Comparison of ENCODE assay signal across 1 cellular context in the genomic region with DNA sequence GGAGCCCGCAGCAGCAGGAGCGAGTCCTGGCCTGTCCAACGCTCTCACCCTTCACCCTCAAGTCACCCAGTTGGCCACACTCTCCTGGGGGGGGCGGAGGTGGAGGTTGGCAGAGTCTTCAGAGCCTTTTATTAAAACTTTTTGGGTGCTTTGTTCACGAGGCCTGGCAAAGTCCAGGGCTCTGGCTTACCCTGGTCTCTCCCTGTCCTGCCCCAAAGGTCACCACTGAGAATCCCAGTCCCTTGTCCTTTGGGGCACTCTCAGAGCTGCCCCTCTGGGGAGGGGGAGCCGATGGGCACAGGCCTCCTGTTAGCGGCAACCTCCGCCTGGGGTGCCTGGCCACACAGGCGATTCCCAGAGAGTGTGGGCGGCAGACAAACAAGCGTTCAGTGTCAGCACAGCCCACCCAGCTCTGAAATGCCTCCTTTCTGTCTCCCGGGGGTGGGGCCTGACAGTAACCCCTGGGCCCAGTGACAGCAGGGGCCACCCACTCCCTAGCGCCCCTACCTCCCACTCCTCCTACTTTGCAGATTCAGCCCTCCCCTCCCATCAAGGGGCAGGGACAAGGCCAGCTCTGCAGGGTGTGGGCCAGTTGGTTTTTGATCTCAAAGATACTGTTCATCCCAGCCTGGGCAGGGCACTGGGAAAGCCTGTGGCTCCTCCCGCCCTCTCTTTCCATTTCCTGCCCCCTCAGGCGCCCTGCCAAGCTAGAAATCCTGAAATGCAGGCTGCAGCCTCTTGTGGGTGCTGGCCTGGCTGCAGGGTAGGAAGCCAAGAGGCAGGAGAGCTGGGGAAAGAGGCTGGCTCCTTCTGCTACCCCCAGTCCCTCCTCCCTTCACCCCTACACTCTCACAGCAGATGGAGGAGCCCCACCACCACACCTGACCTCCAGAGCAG.
TF ChIP-seq lines count a peak whose summit lies in the region.

No MANE protein-coding gene starts in this region.

TF ChIP-seq in HepG2, 621 proteins besides CTCF, POLR2A, EP300 and RAD21 (continued from another document and continues in another):
- TF ChIP-seq, protein P1, sequence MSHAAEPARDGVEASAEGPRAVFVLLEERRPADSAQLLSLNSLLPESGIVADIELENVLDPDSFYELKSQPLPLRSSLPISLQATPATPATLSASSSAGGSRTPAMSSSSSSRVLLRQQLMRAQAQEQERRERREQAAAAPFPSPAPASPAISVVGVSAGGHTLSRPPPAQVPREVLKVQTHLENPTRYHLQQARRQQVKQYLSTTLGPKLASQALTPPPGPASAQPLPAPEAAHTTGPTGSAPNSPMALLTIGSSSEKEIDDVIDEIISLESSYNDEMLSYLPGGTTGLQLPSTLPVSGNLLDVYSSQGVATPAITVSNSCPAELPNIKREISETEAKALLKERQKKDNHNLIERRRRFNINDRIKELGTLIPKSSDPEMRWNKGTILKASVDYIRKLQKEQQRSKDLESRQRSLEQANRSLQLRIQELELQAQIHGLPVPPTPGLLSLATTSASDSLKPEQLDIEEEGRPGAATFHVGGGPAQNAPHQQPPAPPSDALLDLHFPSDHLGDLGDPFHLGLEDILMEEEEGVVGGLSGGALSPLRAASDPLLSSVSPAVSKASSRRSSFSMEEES (CRISPR knock-in tag; IDR thresholded peaks at IDR 0.05): peak; percentile 56; the same call in 1 of the 2 replicates
- peak; percentile 89; the same call in 1 of the 2 replicates for TF ChIP-seq ELF3 (CRISPR knock-in tag; IDR thresholded peaks at IDR 0.05)
- TF ChIP-seq ZNF713 (CRISPR knock-in tag; IDR thresholded peaks at IDR 0.05): peak; percentile 6; the same call in 1 of the 2 replicates
- no peak for TF ChIP-seq KMT2A (CRISPR knock-in tag; IDR thresholded peaks at IDR 0.05)
- TF ChIP-seq, protein P2, sequence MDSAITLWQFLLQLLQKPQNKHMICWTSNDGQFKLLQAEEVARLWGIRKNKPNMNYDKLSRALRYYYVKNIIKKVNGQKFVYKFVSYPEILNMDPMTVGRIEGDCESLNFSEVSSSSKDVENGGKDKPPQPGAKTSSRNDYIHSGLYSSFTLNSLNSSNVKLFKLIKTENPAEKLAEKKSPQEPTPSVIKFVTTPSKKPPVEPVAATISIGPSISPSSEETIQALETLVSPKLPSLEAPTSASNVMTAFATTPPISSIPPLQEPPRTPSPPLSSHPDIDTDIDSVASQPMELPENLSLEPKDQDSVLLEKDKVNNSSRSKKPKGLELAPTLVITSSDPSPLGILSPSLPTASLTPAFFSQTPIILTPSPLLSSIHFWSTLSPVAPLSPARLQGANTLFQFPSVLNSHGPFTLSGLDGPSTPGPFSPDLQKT (CRISPR knock-in tag; IDR thresholded peaks at IDR 0.05; ENCODE audit: borderline replicate concordance): no peak
- TF ChIP-seq RARG (CRISPR knock-in tag; IDR thresholded peaks at IDR 0.05; ENCODE audit: low read depth): no peak
- TF ChIP-seq CBX1 (IDR thresholded peaks at IDR 0.05; ENCODE audit: low read depth): peak; percentile 17
- TF ChIP-seq KDM6A (CRISPR knock-in tag; IDR thresholded peaks at IDR 0.05; ENCODE audit: low read depth): peak; percentile 28; the same call in 1 of the 2 replicates
- peak; percentile 63 for TF ChIP-seq GZF1 (CRISPR knock-in tag; IDR thresholded peaks at IDR 0.05)
- TF ChIP-seq ZNF460 (CRISPR knock-in tag; IDR thresholded peaks at IDR 0.05; ENCODE audit: borderline replicate concordance): no peak
- no peak for TF ChIP-seq ZNF775 (CRISPR knock-in tag; IDR thresholded peaks at IDR 0.05; ENCODE audit: borderline replicate concordance)
- TF ChIP-seq ZMYM2 (CRISPR knock-in tag; IDR thresholded peaks at IDR 0.05): peak; percentile 28; the same call in 1 of the 2 replicates
- TF ChIP-seq CREB1 (IDR thresholded peaks at IDR 0.05): no peak
- no peak for TF ChIP-seq CREB1 (CRISPR knock-in tag; IDR thresholded peaks at IDR 0.05)
- TF ChIP-seq, protein P3, sequence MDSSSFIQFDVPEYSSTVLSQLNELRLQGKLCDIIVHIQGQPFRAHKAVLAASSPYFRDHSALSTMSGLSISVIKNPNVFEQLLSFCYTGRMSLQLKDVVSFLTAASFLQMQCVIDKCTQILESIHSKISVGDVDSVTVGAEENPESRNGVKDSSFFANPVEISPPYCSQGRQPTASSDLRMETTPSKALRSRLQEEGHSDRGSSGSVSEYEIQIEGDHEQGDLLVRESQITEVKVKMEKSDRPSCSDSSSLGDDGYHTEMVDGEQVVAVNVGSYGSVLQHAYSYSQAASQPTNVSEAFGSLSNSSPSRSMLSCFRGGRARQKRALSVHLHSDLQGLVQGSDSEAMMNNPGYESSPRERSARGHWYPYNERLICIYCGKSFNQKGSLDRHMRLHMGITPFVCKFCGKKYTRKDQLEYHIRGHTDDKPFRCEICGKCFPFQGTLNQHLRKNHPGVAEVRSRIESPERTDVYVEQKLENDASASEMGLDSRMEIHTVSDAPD (CRISPR knock-in tag; IDR thresholded peaks at IDR 0.05): peak; percentile 70; the same call in 1 of the 2 replicates
- TF ChIP-seq MBD4 (IDR thresholded peaks at IDR 0.05; ENCODE audit: borderline replicate concordance, low read length): no peak
- no peak for TF ChIP-seq ZNF773 (CRISPR knock-in tag; IDR thresholded peaks at IDR 0.05; ENCODE audit: borderline replicate concordance)
- no peak for TF ChIP-seq ZNF777 (CRISPR knock-in tag; IDR thresholded peaks at IDR 0.05)
- TF ChIP-seq ZNF138 (CRISPR knock-in tag; IDR thresholded peaks at IDR 0.05; ENCODE audit: low read depth): peak; percentile 34; the same call in 1 of the 2 replicates
- TF ChIP-seq, protein P4, sequence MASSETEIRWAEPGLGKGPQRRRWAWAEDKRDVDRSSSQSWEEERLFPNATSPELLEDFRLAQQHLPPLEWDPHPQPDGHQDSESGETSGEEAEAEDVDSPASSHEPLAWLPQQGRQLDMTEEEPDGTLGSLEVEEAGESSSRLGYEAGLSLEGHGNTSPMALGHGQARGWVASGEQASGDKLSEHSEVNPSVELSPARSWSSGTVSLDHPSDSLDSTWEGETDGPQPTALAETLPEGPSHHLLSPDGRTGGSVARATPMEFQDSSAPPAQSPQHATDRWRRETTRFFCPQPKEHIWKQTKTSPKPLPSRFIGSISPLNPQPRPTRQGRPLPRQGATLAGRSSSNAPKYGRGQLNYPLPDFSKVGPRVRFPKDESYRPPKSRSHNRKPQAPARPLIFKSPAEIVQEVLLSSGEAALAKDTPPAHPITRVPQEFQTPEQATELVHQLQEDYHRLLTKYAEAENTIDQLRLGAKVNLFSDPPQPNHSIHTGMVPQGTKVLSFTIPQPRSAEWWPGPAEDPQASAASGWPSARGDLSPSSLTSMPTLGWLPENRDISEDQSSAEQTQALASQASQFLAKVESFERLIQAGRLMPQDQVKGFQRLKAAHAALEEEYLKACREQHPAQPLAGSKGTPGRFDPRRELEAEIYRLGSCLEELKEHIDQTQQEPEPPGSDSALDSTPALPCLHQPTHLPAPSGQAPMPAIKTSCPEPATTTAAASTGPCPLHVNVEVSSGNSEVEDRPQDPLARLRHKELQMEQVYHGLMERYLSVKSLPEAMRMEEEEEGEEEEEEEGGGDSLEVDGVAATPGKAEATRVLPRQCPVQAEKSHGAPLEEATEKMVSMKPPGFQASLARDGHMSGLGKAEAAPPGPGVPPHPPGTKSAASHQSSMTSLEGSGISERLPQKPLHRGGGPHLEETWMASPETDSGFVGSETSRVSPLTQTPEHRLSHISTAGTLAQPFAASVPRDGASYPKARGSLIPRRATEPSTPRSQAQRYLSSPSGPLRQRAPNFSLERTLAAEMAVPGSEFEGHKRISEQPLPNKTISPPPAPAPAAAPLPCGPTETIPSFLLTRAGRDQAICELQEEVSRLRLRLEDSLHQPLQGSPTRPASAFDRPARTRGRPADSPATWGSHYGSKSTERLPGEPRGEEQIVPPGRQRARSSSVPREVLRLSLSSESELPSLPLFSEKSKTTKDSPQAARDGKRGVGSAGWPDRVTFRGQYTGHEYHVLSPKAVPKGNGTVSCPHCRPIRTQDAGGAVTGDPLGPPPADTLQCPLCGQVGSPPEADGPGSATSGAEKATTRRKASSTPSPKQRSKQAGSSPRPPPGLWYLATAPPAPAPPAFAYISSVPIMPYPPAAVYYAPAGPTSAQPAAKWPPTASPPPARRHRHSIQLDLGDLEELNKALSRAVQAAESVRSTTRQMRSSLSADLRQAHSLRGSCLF (CRISPR knock-in tag; IDR thresholded peaks at IDR 0.05; ENCODE audit: borderline replicate concordance): no peak
- no peak for TF ChIP-seq ZNF670 (CRISPR knock-in tag; IDR thresholded peaks at IDR 0.05; ENCODE audit: borderline replicate concordance)
- peak; percentile 78; the same call in 1 of the 2 replicates for TF ChIP-seq SAFB2 (CRISPR knock-in tag; IDR thresholded peaks at IDR 0.05; ENCODE audit: borderline replicate concordance, low read depth)
- TF ChIP-seq, protein P5, sequence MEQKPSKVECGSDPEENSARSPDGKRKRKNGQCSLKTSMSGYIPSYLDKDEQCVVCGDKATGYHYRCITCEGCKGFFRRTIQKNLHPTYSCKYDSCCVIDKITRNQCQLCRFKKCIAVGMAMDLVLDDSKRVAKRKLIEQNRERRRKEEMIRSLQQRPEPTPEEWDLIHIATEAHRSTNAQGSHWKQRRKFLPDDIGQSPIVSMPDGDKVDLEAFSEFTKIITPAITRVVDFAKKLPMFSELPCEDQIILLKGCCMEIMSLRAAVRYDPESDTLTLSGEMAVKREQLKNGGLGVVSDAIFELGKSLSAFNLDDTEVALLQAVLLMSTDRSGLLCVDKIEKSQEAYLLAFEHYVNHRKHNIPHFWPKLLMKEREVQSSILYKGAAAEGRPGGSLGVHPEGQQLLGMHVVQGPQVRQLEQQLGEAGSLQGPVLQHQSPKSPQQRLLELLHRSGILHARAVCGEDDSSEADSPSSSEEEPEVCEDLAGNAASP (CRISPR knock-in tag; IDR thresholded peaks at IDR 0.05; ENCODE audit: borderline replicate concordance): peak; percentile 57; the same call in 1 of the 2 replicates
- TF ChIP-seq ZNF501 (CRISPR knock-in tag; IDR thresholded peaks at IDR 0.05): peak; percentile 94
- peak; percentile 82; the same call in 1 of the 2 replicates for TF ChIP-seq ZBTB38 (CRISPR knock-in tag; IDR thresholded peaks at IDR 0.05)
- TF ChIP-seq, protein P6, sequence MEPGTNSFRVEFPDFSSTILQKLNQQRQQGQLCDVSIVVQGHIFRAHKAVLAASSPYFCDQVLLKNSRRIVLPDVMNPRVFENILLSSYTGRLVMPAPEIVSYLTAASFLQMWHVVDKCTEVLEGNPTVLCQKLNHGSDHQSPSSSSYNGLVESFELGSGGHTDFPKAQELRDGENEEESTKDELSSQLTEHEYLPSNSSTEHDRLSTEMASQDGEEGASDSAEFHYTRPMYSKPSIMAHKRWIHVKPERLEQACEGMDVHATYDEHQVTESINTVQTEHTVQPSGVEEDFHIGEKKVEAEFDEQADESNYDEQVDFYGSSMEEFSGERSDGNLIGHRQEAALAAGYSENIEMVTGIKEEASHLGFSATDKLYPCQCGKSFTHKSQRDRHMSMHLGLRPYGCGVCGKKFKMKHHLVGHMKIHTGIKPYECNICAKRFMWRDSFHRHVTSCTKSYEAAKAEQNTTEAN (CRISPR knock-in tag; conservative IDR thresholded peaks at IDR 0.05): peak; percentile 33; the same call in 1 of the 2 replicates
- TF ChIP-seq GABPA (IDR thresholded peaks at IDR 0.05; ENCODE audit: low read depth, low read length): no peak
- TF ChIP-seq GABPA (CRISPR knock-in tag; IDR thresholded peaks at IDR 0.05; ENCODE audit: low read depth): peak; percentile 73
- TF ChIP-seq ZBTB7A (CRISPR knock-in tag; IDR thresholded peaks at IDR 0.05): peak; percentile 98
- TF ChIP-seq PAWR (CRISPR knock-in tag; IDR thresholded peaks at IDR 0.05; ENCODE audit: borderline replicate concordance): 0 out of 2 replicates have a peak, but pooled peaks have one; percentile 49
- peak; percentile 54; the same call in 1 of the 2 replicates for TF ChIP-seq IRX3 (CRISPR knock-in tag; IDR thresholded peaks at IDR 0.05; ENCODE audit: borderline replicate concordance, low read depth)
- peak; percentile 79 for TF ChIP-seq ZNF543 (CRISPR knock-in tag; IDR thresholded peaks at IDR 0.05)
- TF ChIP-seq MIXL1 (CRISPR knock-in tag; IDR thresholded peaks at IDR 0.05): peak; percentile 87
- no peak for TF ChIP-seq ZBTB42 (CRISPR knock-in tag; IDR thresholded peaks at IDR 0.05)
- TF ChIP-seq, protein P7, sequence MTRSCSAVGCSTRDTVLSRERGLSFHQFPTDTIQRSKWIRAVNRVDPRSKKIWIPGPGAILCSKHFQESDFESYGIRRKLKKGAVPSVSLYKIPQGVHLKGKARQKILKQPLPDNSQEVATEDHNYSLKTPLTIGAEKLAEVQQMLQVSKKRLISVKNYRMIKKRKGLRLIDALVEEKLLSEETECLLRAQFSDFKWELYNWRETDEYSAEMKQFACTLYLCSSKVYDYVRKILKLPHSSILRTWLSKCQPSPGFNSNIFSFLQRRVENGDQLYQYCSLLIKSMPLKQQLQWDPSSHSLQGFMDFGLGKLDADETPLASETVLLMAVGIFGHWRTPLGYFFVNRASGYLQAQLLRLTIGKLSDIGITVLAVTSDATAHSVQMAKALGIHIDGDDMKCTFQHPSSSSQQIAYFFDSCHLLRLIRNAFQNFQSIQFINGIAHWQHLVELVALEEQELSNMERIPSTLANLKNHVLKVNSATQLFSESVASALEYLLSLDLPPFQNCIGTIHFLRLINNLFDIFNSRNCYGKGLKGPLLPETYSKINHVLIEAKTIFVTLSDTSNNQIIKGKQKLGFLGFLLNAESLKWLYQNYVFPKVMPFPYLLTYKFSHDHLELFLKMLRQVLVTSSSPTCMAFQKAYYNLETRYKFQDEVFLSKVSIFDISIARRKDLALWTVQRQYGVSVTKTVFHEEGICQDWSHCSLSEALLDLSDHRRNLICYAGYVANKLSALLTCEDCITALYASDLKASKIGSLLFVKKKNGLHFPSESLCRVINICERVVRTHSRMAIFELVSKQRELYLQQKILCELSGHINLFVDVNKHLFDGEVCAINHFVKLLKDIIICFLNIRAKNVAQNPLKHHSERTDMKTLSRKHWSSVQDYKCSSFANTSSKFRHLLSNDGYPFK (CRISPR knock-in tag; IDR thresholded peaks at IDR 0.05; ENCODE audit: borderline replicate concordance): peak; percentile 78
- TF ChIP-seq, protein P8, sequence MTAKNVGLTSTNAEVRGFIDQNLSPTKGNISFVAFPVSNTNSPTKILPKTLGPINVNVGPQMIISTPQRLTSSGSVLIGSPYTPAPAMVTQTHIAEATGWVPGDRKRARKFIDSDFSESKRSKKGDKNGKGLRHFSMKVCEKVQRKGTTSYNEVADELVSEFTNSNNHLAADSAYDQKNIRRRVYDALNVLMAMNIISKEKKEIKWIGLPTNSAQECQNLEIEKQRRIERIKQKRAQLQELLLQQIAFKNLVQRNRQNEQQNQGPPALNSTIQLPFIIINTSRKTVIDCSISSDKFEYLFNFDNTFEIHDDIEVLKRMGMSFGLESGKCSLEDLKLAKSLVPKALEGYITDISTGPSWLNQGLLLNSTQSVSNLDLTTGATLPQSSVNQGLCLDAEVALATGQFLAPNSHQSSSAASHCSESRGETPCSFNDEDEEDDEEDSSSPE (CRISPR knock-in tag; IDR thresholded peaks at IDR 0.05): no peak
- no peak for TF ChIP-seq HCFC1 (IDR thresholded peaks at IDR 0.05; ENCODE audit: low read depth, low read length)
- no peak for TF ChIP-seq KAT7 (CRISPR knock-in tag; IDR thresholded peaks at IDR 0.05; ENCODE audit: borderline replicate concordance)
- 0 out of 2 replicates have a peak, but pooled peaks have one; percentile 53 for TF ChIP-seq ZNF205 (CRISPR knock-in tag; IDR thresholded peaks at IDR 0.05)
- TF ChIP-seq REPIN1 (CRISPR knock-in tag; IDR thresholded peaks at IDR 0.05; ENCODE audit: borderline replicate concordance, low read depth): peak; percentile 69; the same call in 1 of the 2 replicates
